In genomic region chr1:160340866-160341265, GRCh38 we compare ENCODE assay signal across 8 cellular contexts. TPM values are rescaled to one million over a fixed set of nuclear protein-coding genes. Genes with fewer than 3 reads are reported as not detected.
DNase-seq lines count a peak whose midpoint lies in the region; ATAC-seq and TF ChIP-seq lines count a peak whose summit lies in the region.
"Had no signal": no experiment of that assay in that cellular context is flagged by ENCODE, and none has a peak within 500 bp of the region (broad histone marks: within the 10 kb centered on the region; RNA-seq: fewer than 3 reads in every experiment).

No MANE protein-coding gene starts in this region.

- H3K23ac ChIP-seq in trophoblast cell (ENCODE audit: low read length): no peak overlapping the region

- H3K27me3 ChIP-seq in GM23248 (replicated peaks; ENCODE audit: insufficient read depth) (no peaks in the 10 kb centered on the region), trophoblast cell (ENCODE audit: insufficient read depth, low read length) (no peaks in the 10 kb centered on the region)

- DNase-seq in GM23248: peak; percentile 27
- no peak for DNase-seq in T-cell
- DNase-seq in fibroblast of mammary gland (ENCODE audit: low read depth): peak; percentile 12
- DNase-seq in trophoblast cell: no peak
- no peak for DNase-seq in HuH-7 (ENCODE audit: low spot score)
- no peak for DNase-seq in NCI-H2196 (lab: John Stamatoyannopoulos, UW; ENCODE audit: unreplicated experiment)
- DNase-seq: psoas muscle had no signal

- peaks cover 10% of the 10 kb centered on the region for H3F3A ChIP-seq in GM23248 (ENCODE audit: insufficient read depth)

- no peak for TF ChIP-seq CTCF in fibroblast of mammary gland (conservative IDR thresholded peaks at IDR 0.05; ENCODE audit: control insufficient read depth, insufficient read depth, low read depth, low read length)

- peaks cover 52 to 60% (median 58%) of the 10 kb centered on the region in 3 donors for H3K4me1 Mint-ChIP-seq in T-cell

- CTCF ChIA-PET in T-cell (lab: Charles Lee): no interaction called here

- H3K4me1 ChIP-seq in GM23248 (ENCODE audit: insufficient read depth): peaks cover 35% of the 10 kb centered on the region
- peaks cover 0 to 3% of the 10 kb centered on the region in 2 experiments for H3K4me1 ChIP-seq in trophoblast cell (ENCODE audit: control insufficient read depth in 1 of 2, insufficient read depth in 2 of 2, low read length in 2 of 2)

- H3K36me3 ChIP-seq in GM23248 (ENCODE audit: low read depth): peaks cover 27% of the 10 kb centered on the region
- peaks cover 9 to 17% of the 10 kb centered on the region in 2 experiments for H3K36me3 ChIP-seq in trophoblast cell (ENCODE audit: control insufficient read depth in 1 of 2, insufficient read depth in 2 of 2, low read length in 2 of 2)

- H2BK5ac ChIP-seq in trophoblast cell (ENCODE audit: low read depth, low read length, poor library complexity): no peak overlapping the region

- H2BK12ac ChIP-seq in trophoblast cell (ENCODE audit: low read length): no peak overlapping the region

- H3K4me2 ChIP-seq in GM23248 (ENCODE audit: unreplicated experiment): peak overlapping the region; percentile 99
- H3K4me2 ChIP-seq in trophoblast cell (ENCODE audit: low read length): no peak overlapping the region

- H3K4me3 ChIP-seq in GM23248 (peak overlapping the region; percentile 98), fibroblast of mammary gland (ENCODE audit: control insufficient read depth, low read depth, low read length) (peak overlapping the region; percentile 22), trophoblast cell (ENCODE audit: low read depth, low read length) (no peak overlapping the region)

- ATAC-seq in T-cell (replicated peaks in 1 of 4) (no peak), GM19467 (IDR thresholded peaks at IDR 0.05; ENCODE audit: unreplicated experiment) (no peak)
- ATAC-seq: psoas muscle had no signal

- no peak overlapping the region for H2BK120ac ChIP-seq in trophoblast cell (ENCODE audit: insufficient read depth, low read length, poor library complexity)

- peak overlapping the region in 1 of 2 donors; percentile 45 for H3K27ac Mint-ChIP-seq in T-cell

- H3K9me3 Mint-ChIP-seq in T-cell: no peaks in the 10 kb centered on the region

- H3K14ac ChIP-seq in trophoblast cell (ENCODE audit: low read length): no peak overlapping the region

- no peak overlapping the region for H3K27ac ChIP-seq in GM23248
- no peak overlapping the region for H3K27ac ChIP-seq in trophoblast cell (ENCODE audit: low read depth, low read length)
- H3K27ac ChIP-seq: psoas muscle had no signal

- H4K91ac ChIP-seq in trophoblast cell (ENCODE audit: low read depth, low read length): no peak overlapping the region

- H4K20me1 ChIP-seq in GM23248 (ENCODE audit: insufficient read depth): peaks cover 12% of the 10 kb centered on the region; the same call in 1 of the 2 replicates

- H3K9me3 ChIP-seq in GM23248 (ENCODE audit: low read depth): no peaks in the 10 kb centered on the region
- H3K9me3 ChIP-seq in trophoblast cell (ENCODE audit: insufficient read depth, low read depth, low read length): no peaks in the 10 kb centered on the region
- H3K9me3 ChIP-seq: psoas muscle had no signal

- peak overlapping the region; percentile 99 for H3K9ac ChIP-seq in GM23248
- no peak overlapping the region for H3K9ac ChIP-seq in trophoblast cell (ENCODE audit: low read length)

- H3K36me3 Mint-ChIP-seq in T-cell: peaks cover 37% of the 10 kb centered on the region

- peaks cover 10% of the 10 kb centered on the region for H3K79me1 ChIP-seq in trophoblast cell (ENCODE audit: low read length)

- peaks cover 100% of the 10 kb centered on the region for H3K79me2 ChIP-seq in GM23248 (ENCODE audit: insufficient read depth)
- peaks cover 15% of the 10 kb centered on the region for H3K79me2 ChIP-seq in trophoblast cell (ENCODE audit: control insufficient read depth, insufficient read depth, low read length, poor library complexity)

- POLR2A ChIA-PET in T-cell (lab: Charles Lee): no interaction called here

- 47 to 56% methylated on average over 2 of the region's 2 CpGs for WGBS in GM23248 (ENCODE audit: low coverage in 1 of 2, low lambda C conversion rate in 2 of 2, missing lambda C conversion rate in 2 of 2), 2 experiments
- WGBS in trophoblast cell (ENCODE audit: extremely low coverage, insufficient coverage, insufficient read length): no CpG with 5 or more reads among the region's 2 CpGs

- no peak overlapping the region for H3K18ac ChIP-seq in trophoblast cell (ENCODE audit: low read length)

- H3K4me3 Mint-ChIP-seq in T-cell: peak overlapping the region; percentile 68 to 99 (median 97)

- no peak overlapping the region for H2AK5ac ChIP-seq in trophoblast cell (ENCODE audit: low read length)

- peak overlapping the region; percentile 64 for H3K4ac ChIP-seq in trophoblast cell (ENCODE audit: low read depth, low read length)

- no peaks in the 10 kb centered on the region for H3K9me2 ChIP-seq in GM23248 (ENCODE audit: insufficient read depth)

- in situ Hi-C loops in GM23248 (cut with MboI): no loop called here

- no peak overlapping the region for H4K12ac ChIP-seq in trophoblast cell (ENCODE audit: low read depth, low read length)

- H2AFZ ChIP-seq in GM23248 (no peak overlapping the region), trophoblast cell (ENCODE audit: insufficient read depth, low read length, poor library complexity) (no peak overlapping the region)

- H3K27me3 Mint-ChIP-seq in T-cell: no peaks in the 10 kb centered on the region

- H4K8ac ChIP-seq in trophoblast cell (ENCODE audit: low read depth, low read length): no peak overlapping the region

RNA-seq across cellular contexts. Expression of gene COPA, which starts 2.2 kb away (rescaled TPM):
- 212 and 214 TPM in 2 replicates for total RNA-seq in GM23248 (2014; rRNA removed; shearing (Covaris generic))
- 194 and 200 TPM in 2 replicates for polyA plus RNA-seq in GM23248 (2016; fragmentation: Nextera tagmentation; extraction: Ambion mirVana)
- total RNA-seq in T-cell: 100 to 1,000 TPM; 106 to 126 (median 111) TPM
- polyA plus RNA-seq in trophoblast cell (2013): 176 and 178 TPM in 2 replicates

RNA-seq across cellular contexts. Expression of gene NCSTN, which starts 2.3 kb away (rescaled TPM):
- total RNA-seq in GM23248 (2014; rRNA removed; shearing (Covaris generic)): 104 and 110 TPM in 2 replicates
- 138 and 147 TPM in 2 replicates for polyA plus RNA-seq in GM23248 (2016; fragmentation: Nextera tagmentation; extraction: Ambion mirVana)
- 10 to 100 TPM; 62.2 to 78.9 (median 71.8) TPM for total RNA-seq in T-cell
- polyA plus RNA-seq in trophoblast cell (2013): 106 and 117 TPM in 2 replicates

RNA-seq across cellular contexts. Expression of gene NHLH1, which starts 26.0 kb away (rescaled TPM):
- not detected in 2 replicates for total RNA-seq in GM23248 (2014; rRNA removed; shearing (Covaris generic))
- 0.16 and 0.31 TPM in 2 replicates for polyA plus RNA-seq in GM23248 (2016; fragmentation: Nextera tagmentation; extraction: Ambion mirVana)
- total RNA-seq in T-cell: under 1 TPM in 3 of 5 donors, not detected in 2; 0.16 to 0.38 (median 0.38) TPM
- polyA plus RNA-seq in trophoblast cell (2013): 0.51 and 0.62 TPM in 2 replicates

RNA-seq across cellular contexts. Expression of gene PEX19, which starts 55.9 kb away (rescaled TPM):
- total RNA-seq in GM23248 (2014; rRNA removed; shearing (Covaris generic)): 48.4 and 52.4 TPM in 2 replicates
- polyA plus RNA-seq in GM23248 (2016; fragmentation: Nextera tagmentation; extraction: Ambion mirVana): 38.9 and 43.9 TPM in 2 replicates
- 10 to 100 TPM; 49.8 to 59.5 (median 53.3) TPM for total RNA-seq in T-cell
- polyA plus RNA-seq in trophoblast cell (2013): 26.3 and 26.6 TPM in 2 replicates

RNA-seq across cellular contexts. Expression of gene VANGL2, which starts 59.5 kb away (rescaled TPM):
- total RNA-seq in GM23248 (2014; rRNA removed; shearing (Covaris generic)): not detected in 2 replicates
- polyA plus RNA-seq in GM23248 (2016; fragmentation: Nextera tagmentation; extraction: Ambion mirVana): not detected in 2 replicates
- total RNA-seq in T-cell: under 1 TPM in 3 of 5 donors, not detected in 2; 0.16 to 0.26 (median 0.20) TPM
- polyA plus RNA-seq in trophoblast cell (2013): 22.6 and 23.1 TPM in 2 replicates

Comparison
In these comparisons a context has a peak if more than half of its experiments do, and no peak if none do; other contexts are left out.
1. DNase-seq: peak in GM23248 (single experiment) and fibroblast of mammary gland (single experiment); none in T-cell (0 of 34), trophoblast cell (0 of 2), HuH-7 (single experiment) and NCI-H2196 (single experiment).